ENCODE assay signal across 7 cellular contexts in the genomic region with DNA sequence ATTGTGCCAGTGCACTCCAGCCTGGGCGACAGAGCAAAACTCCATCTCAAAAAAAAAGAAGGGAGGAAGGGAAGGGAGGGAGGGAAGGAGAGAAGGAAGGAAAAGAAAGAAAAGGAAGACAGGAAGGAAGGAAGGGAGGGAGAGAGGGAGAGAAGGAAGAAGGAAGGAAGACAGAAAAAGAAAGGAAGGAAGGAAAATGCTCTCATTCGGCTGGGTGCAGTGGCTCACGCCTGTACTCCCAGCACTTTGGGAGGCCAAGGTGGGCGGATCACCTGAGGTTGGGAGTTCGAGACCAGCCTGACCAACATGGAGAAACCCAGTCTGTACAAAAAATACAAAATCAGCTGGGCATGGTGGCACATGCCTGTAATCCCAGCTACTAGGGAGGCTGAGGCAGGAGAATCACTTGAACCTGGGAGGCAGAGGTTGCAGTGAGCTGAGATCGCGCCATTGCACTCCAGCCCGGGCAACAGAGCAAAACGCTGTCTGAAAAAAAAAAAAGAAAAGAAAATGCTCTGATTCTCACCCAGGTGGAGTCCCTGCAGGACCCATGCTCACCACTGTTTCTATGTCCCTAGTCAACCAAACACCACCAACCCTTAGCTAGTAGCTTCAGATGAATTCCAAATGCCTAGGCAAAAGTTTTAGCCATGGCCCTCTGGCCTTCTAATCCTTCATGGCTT. TPM values are rescaled to one million over a fixed set of nuclear protein-coding genes. Genes with fewer than 3 reads are reported as not detected.
A peak's percentile ranks its signal among the peaks of the same experiment; 100 is the strongest.
DNase-seq lines count a peak whose midpoint lies in the region; ATAC-seq and TF ChIP-seq lines count a peak whose summit lies in the region.
"Not testable (repeated sequence)": the region's sequence is repeated elsewhere in the genome, so short reads cannot be mapped to it uniquely, and the experiment has no call there.

No MANE protein-coding gene starts in this region.

- TF ChIP-seq CTCF in CD8-positive, alpha-beta T cell (IDR thresholded peaks at IDR 0.05); IMR-90 (conservative IDR thresholded peaks at IDR 0.05; ENCODE audit: low read depth, low read length); PC-3 (conservative IDR thresholded peaks at IDR 0.05; ENCODE audit: low read depth, low read length); WTC11 (IDR thresholded peaks at IDR 0.05); neural progenitor cell (IDR thresholded peaks at IDR 0.05): not testable (repeated sequence)

- H3K56ac ChIP-seq in IMR-90 (ENCODE audit: extremely low read depth, insufficient read depth, low read length): not testable (repeated sequence)

- H3K4me1 ChIP-seq in CD8-positive, alpha-beta T cell (ENCODE audit: insufficient read depth, low read length); IMR-90 (ENCODE audit: control insufficient read depth, insufficient read depth, low read length); PC-3 (ENCODE audit: insufficient read depth, low read length); neural progenitor cell: not testable (repeated sequence)

- not testable (repeated sequence) for H3K14ac ChIP-seq in IMR-90 (replicated peaks; ENCODE audit: low read depth, low read length)

- not testable (repeated sequence) for DNase-seq in CD8-positive, alpha-beta T cell; IMR-90; PC-3; WTC11 (ENCODE audit: low spot score); activated T-cell treated with anti-CD3 and anti-CD28 coated beads, Interleukin-2, amount 50 U/mL, for 72 hours; effector memory CD8-positive, alpha-beta T cell; neural progenitor cell (ENCODE audit: low spot score)

- not testable (repeated sequence) for H2AFZ ChIP-seq in IMR-90 (replicated peaks; ENCODE audit: low read length, poor library complexity)
- H2AFZ ChIP-seq in PC-3 (ENCODE audit: low read length): peak overlapping the region; percentile 20
- H2AFZ ChIP-seq in neural progenitor cell (replicated peaks): peak overlapping the region; percentile 80

- H4K5ac ChIP-seq in IMR-90 (ENCODE audit: low read depth, low read length): not testable (repeated sequence)

- H2AK9ac ChIP-seq in IMR-90 (replicated peaks; ENCODE audit: low read depth, low read length, poor library complexity): not testable (repeated sequence)

- not testable (repeated sequence) for H3K23ac ChIP-seq in IMR-90 (ENCODE audit: low read depth, low read length)

- not testable (repeated sequence) for H3K18ac ChIP-seq in IMR-90 (ENCODE audit: low read depth, low read length)

- CTCF ChIA-PET in CD8-positive, alpha-beta T cell (lab: Charles Lee): interaction anchor here (0.6 to 2.0 kb wide), 4 partner anchors 37 to 413 kb away, joined by 3 to 4 read pairs (median 3); no protein-coding TSS in a partner anchor
- CTCF ChIA-PET in IMR-90 (lab: Yijun Ruan, JAX): interaction anchor here (0.6 to 1.5 kb wide), 2 partner anchors 12 to 52 kb away, joined by 4 read pairs; partner anchors contain the start of gene MGAT5B
- CTCF ChIA-PET in PC-3 (lab: Charles Lee): interaction anchor here (0.7 to 1.6 kb wide), 2 partner anchors 138 to 250 kb away, joined by 3 to 12 read pairs; no protein-coding TSS in a partner anchor
- CTCF ChIA-PET in WTC11 (lab: Charles Lee): interaction anchor here (0.7 to 2.8 kb wide), 3 partner anchors 52 to 250 kb away, joined by 4 to 16 read pairs (median 4); partner anchors contain the start of gene MGAT5B

- H3K4me1 Mint-ChIP-seq in CD8-positive, alpha-beta T cell (ENCODE audit: low read depth); activated T-cell treated with anti-CD3 and anti-CD28 coated beads, Interleukin-2, amount 50 U/mL, for 72 hours (ENCODE audit: low read depth); effector memory CD8-positive, alpha-beta T cell (ENCODE audit: low read depth in 2 of 2): not testable (repeated sequence)
- peaks cover 16% of the 10 kb centered on the region for H3K4me1 Mint-ChIP-seq in WTC11
- peaks cover 10% of the 10 kb centered on the region for H3K4me1 Mint-ChIP-seq in neural progenitor cell

- not testable (repeated sequence) for TF ChIP-seq POLR2A in IMR-90 (IDR thresholded peaks at IDR 0.05; ENCODE audit: low read depth, low read length)

- not testable (repeated sequence) for H3K27ac Mint-ChIP-seq in CD8-positive, alpha-beta T cell; WTC11; effector memory CD8-positive, alpha-beta T cell; neural progenitor cell
- peak overlapping the region; percentile 6 for H3K27ac Mint-ChIP-seq in activated T-cell treated with anti-CD3 and anti-CD28 coated beads, Interleukin-2, amount 50 U/mL, for 72 hours

- not testable (repeated sequence) for H3K36me3 Mint-ChIP-seq in CD8-positive, alpha-beta T cell; WTC11; activated T-cell treated with anti-CD3 and anti-CD28 coated beads, Interleukin-2, amount 50 U/mL, for 72 hours (ENCODE audit: insufficient read depth in 2 of 2); effector memory CD8-positive, alpha-beta T cell (ENCODE audit: insufficient read depth); neural progenitor cell

- dilution Hi-C loops in IMR-90 (cut with HindIII; ENCODE audit: low sequenced_read_pairs, unreplicated experiment): not testable (repeated sequence)

- H3K9me3 ChIP-seq in CD8-positive, alpha-beta T cell (ENCODE audit: low read length); IMR-90 (ENCODE audit: control insufficient read depth, insufficient read depth, low read length); PC-3 (ENCODE audit: low read length); neural progenitor cell (ENCODE audit: low read depth): not testable (repeated sequence)

- not testable (repeated sequence) for H3K79me1 ChIP-seq in IMR-90 (ENCODE audit: low read depth in 1 of 2, low read length in 2 of 2)

- not testable (repeated sequence) for H3K9me2 ChIP-seq in PC-3 (replicated peaks; ENCODE audit: low read length)

- H3K36me3 ChIP-seq in CD8-positive, alpha-beta T cell (ENCODE audit: insufficient read depth, low read length); IMR-90 (ENCODE audit: control insufficient read depth, insufficient read depth, low read length); PC-3 (ENCODE audit: low read depth, low read length); neural progenitor cell: not testable (repeated sequence)

- WGBS in IMR-90 (ENCODE audit: extremely low coverage in 2 of 2, insufficient read length in 1 of 2), 2 experiments: 90% methylated on average over 2 of the region's 9 CpGs; no CpG with 5 or more reads in 1 of the 2 experiments

- intact Hi-C loops in CD8-positive, alpha-beta T cell (cut with DNase I, micrococcal nuclease): loop anchor here (1.0 to 5.0 kb wide), 3 partner anchors 89 to 250 kb away; partner anchors contain the start of genes JMJD6 (in 1 of the 2) and METTL23 (in 1 of the 2)
- intact Hi-C loops in IMR-90 (cut with micrococcal nuclease): loop anchor here (1.0 kb wide), 1 partner anchor 250 kb away; no protein-coding TSS in a partner anchor
- intact Hi-C loops in PC-3 (cut with micrococcal nuclease): loop anchor here (2.0 kb wide), 1 partner anchor 251 kb away; no protein-coding TSS in a partner anchor

- not testable (repeated sequence) for H2BK5ac ChIP-seq in IMR-90 (ENCODE audit: low read depth, low read length, poor library complexity, severe bottlenecking)

- not testable (repeated sequence) for H3K27me3 Mint-ChIP-seq in CD8-positive, alpha-beta T cell (ENCODE audit: low read depth); WTC11 (ENCODE audit: low read depth); activated T-cell treated with anti-CD3 and anti-CD28 coated beads, Interleukin-2, amount 50 U/mL, for 72 hours (ENCODE audit: low read depth); neural progenitor cell (ENCODE audit: insufficient read depth, low read depth)
- peaks cover 16 to 38% of the 10 kb centered on the region in 2 donors for H3K27me3 Mint-ChIP-seq in effector memory CD8-positive, alpha-beta T cell

- H3K9me1 ChIP-seq in IMR-90 (ENCODE audit: insufficient read depth, low read length): not testable (repeated sequence)

- H3K27me3 ChIP-seq in CD8-positive, alpha-beta T cell (ENCODE audit: insufficient read depth, low read length); PC-3 (ENCODE audit: low read length); neural progenitor cell: not testable (repeated sequence)
- peaks cover 28% of the 10 kb centered on the region for H3K27me3 ChIP-seq in IMR-90 (ENCODE audit: control insufficient read depth, insufficient read depth, low read length)

- not testable (repeated sequence) for H4K20me1 ChIP-seq in IMR-90 (ENCODE audit: insufficient read depth, low read length); PC-3 (ENCODE audit: low read length); neural progenitor cell (ENCODE audit: low read depth)

- H3K9ac ChIP-seq in IMR-90 (ENCODE audit: low read depth, low read length); PC-3 (ENCODE audit: low read length); neural progenitor cell: not testable (repeated sequence)

- not testable (repeated sequence) for H3K4me2 ChIP-seq in IMR-90 (ENCODE audit: low read depth, low read length); neural progenitor cell
- H3K4me2 ChIP-seq in PC-3 (ENCODE audit: low read length): 0 out of 2 replicates have a peak overlapping the region, but pooled peaks have one; percentile 15

- POLR2A ChIA-PET in CD8-positive, alpha-beta T cell (lab: Charles Lee); IMR-90 (lab: Charles Lee; ENCODE audit: unreplicated experiment); PC-3 (lab: Charles Lee; ENCODE audit: unreplicated experiment): not testable (repeated sequence)
- POLR2A ChIA-PET in WTC11 (lab: Charles Lee): interaction anchor here (0.7 kb wide), 1 partner anchor 26 kb away, joined by 3 read pairs; no protein-coding TSS in a partner anchor

- not testable (repeated sequence) for H3K27ac ChIP-seq in CD8-positive, alpha-beta T cell (ENCODE audit: low read depth, low read length); IMR-90 (ENCODE audit: insufficient read depth, low read length); PC-3 (ENCODE audit: low read length); neural progenitor cell

- ATAC-seq in CD8-positive, alpha-beta T cell: peak; percentile 52
- ATAC-seq in IMR-90 (ENCODE audit: low read depth) (0 out of 2 replicates have a peak, but pooled peaks have one; percentile 11), PC-3 (peak; percentile 46), WTC11 (peak; percentile 73)
- peak; percentile 43 for ATAC-seq in activated T-cell treated with anti-CD3 and anti-CD28 coated beads, Interleukin-2, amount 50 U/mL, for 72 hours (replicated peaks in 1 of 2)
- ATAC-seq in effector memory CD8-positive, alpha-beta T cell (replicated peaks): peak; percentile 37

- H3K4ac ChIP-seq in IMR-90 (ENCODE audit: low read depth, low read length): not testable (repeated sequence)

- H2AK5ac ChIP-seq in IMR-90 (ENCODE audit: low read depth, low read length): not testable (repeated sequence)

- TF ChIP-seq RAD21 in IMR-90 (IDR thresholded peaks at IDR 0.05; ENCODE audit: low read length): not testable (repeated sequence)

- not testable (repeated sequence) for H4K8ac ChIP-seq in IMR-90 (ENCODE audit: low read depth in 2 of 2, low read length in 2 of 2)

- in situ Hi-C loops in IMR-90 (cut with MboI; ENCODE audit: low sequenced_read_pairs): not testable (repeated sequence)

- H3K4me3 ChIP-seq in CD8-positive, alpha-beta T cell (ENCODE audit: low read depth, low read length); IMR-90 (ENCODE audit: insufficient read depth, low read depth, low read length); PC-3 (ENCODE audit: low read length); neural progenitor cell: not testable (repeated sequence)

- not testable (repeated sequence) for H3K79me2 ChIP-seq in PC-3 (ENCODE audit: low read length); neural progenitor cell (ENCODE audit: low read depth)

- BruUV-seq in IMR-90 (replicated peaks; lab: Mats Ljungman, UMichigan); PC-3 (replicated peaks; lab: Mats Ljungman, UMichigan): not testable (repeated sequence)

- H3F3A ChIP-seq in PC-3 (ENCODE audit: low read length, unreplicated experiment); neural progenitor cell (ENCODE audit: low read depth): not testable (repeated sequence)

- not testable (repeated sequence) for H4K91ac ChIP-seq in IMR-90 (ENCODE audit: insufficient read depth, low read depth, low read length)

- H3K9me3 Mint-ChIP-seq in CD8-positive, alpha-beta T cell; WTC11; activated T-cell treated with anti-CD3 and anti-CD28 coated beads, Interleukin-2, amount 50 U/mL, for 72 hours; effector memory CD8-positive, alpha-beta T cell; neural progenitor cell: not testable (repeated sequence)

- not testable (repeated sequence) for H2BK15ac ChIP-seq in IMR-90 (ENCODE audit: low read depth, low read length)

- not testable (repeated sequence) for H3K4me3 Mint-ChIP-seq in CD8-positive, alpha-beta T cell; WTC11; activated T-cell treated with anti-CD3 and anti-CD28 coated beads, Interleukin-2, amount 50 U/mL, for 72 hours; effector memory CD8-positive, alpha-beta T cell; neural progenitor cell

- H2BK20ac ChIP-seq in IMR-90 (ENCODE audit: low read depth, low read length): not testable (repeated sequence)

- not testable (repeated sequence) for H2BK120ac ChIP-seq in IMR-90 (ENCODE audit: low read depth, low read length)

RNA-seq across cellular contexts. Expression of gene MGAT5B, which starts 52.2 kb away (rescaled TPM):
- under 1 TPM; 0.24 to 0.36 TPM for total RNA-seq in CD8-positive, alpha-beta T cell
- total RNA-seq in IMR-90 (2012; rRNA removed) (0.54 and 0.56 TPM in 2 replicates), PC-3 (2014; rRNA removed) (4.9 and 10.3 TPM in 2 replicates), WTC11 (2021) (11.5 to 12.0 TPM (median 11.6 TPM) in 3 replicates), neural progenitor cell (ENCODE audit: low replicate concordance) (1.8 and 6.0 TPM in 2 replicates)
- 2.0 and 2.8 TPM in 2 replicates for polyA plus RNA-seq in IMR-90 (2012; rRNA removed)
- polyA plus RNA-seq in IMR-90 (2012; cell fraction: cytosol; rRNA removed): 1.9 and 2.8 TPM in 2 replicates
- polyA plus RNA-seq in IMR-90 (2012; cell fraction: nucleus; rRNA removed; ENCODE audit: low replicate concordance): 2.8 and 7.3 TPM in 2 replicates
- 1 to 10 TPM in 1 of 2 donors, under 1 TPM in 1; 0.28 to 1.4 TPM for total RNA-seq in activated T-cell treated with anti-CD3 and anti-CD28 coated beads, Interleukin-2, amount 50 U/mL, for 72 hours

Comparison
In these comparisons a context has a peak if more than half of its experiments do, and no peak if none do; other contexts are left out.
1. ATAC-seq: peak in every context shown above with its lines; median percentile 73 in WTC11; 52 in CD8-positive, alpha-beta T cell; 46 in PC-3; 43 in activated T-cell treated with anti-CD3 and anti-CD28 coated beads, Interleukin-2, amount 50 U/mL, for 72 hours; 37 in effector memory CD8-positive, alpha-beta T cell; 11 in IMR-90.